3 cellular contexts compared by ENCODE assay signal in the genomic region with DNA sequence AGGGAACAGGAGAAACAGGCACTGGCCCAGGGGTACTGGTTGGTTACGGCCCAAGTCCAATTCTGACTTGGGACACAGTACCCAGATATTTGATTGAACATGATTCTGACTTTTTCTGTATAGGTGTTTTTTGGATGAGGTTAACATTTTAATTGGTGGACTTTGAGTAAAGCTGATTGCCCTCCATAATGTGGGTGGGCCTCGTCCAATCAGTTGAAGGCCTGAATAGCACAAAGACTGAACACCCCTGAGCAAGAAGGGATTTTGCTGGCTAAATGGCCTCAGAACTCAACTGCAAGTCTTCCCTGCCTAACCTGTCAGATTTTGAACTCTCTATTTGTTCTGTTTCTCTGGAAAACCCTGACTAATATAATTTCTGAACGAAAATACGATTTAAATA.
A peak's percentile ranks its signal among the peaks of the same experiment; 100 is the strongest.
TF ChIP-seq lines count a peak whose summit lies in the region.

No MANE protein-coding gene starts in this region.

TF ChIP-seq in HEK293, 187 proteins besides CTCF, POLR2A, EP300 and RAD21 (continued from another document):
- TF ChIP-seq ZNF704 (tag by site-specific recombination; IDR thresholded peaks at IDR 0.05), result no peak

TF ChIP-seq in K562, 482 proteins besides CTCF, POLR2A, EP300 and RAD21 (continued from another document):
- no peak for TF ChIP-seq ZNF184 (CRISPR knock-in tag; IDR thresholded peaks at IDR 0.05)
- TF ChIP-seq RBM25 (IDR thresholded peaks at IDR 0.05; ENCODE audit: low read depth, low read length, severe bottlenecking), result peak; percentile 64
- no peak for TF ChIP-seq ZNF175 (CRISPR knock-in tag; IDR thresholded peaks at IDR 0.05; ENCODE audit: low read depth)
- TF ChIP-seq CXXC5 (CRISPR knock-in tag; IDR thresholded peaks at IDR 0.05), result no peak
- TF ChIP-seq ZNF280B (CRISPR knock-in tag; IDR thresholded peaks at IDR 0.05), result no peak
- TF ChIP-seq SMC3 (conservative IDR thresholded peaks at IDR 0.05; ENCODE audit: insufficient read depth, low read depth, low read length), result no peak
- TF ChIP-seq ZNF316 (IDR thresholded peaks at IDR 0.05), result no peak
- TF ChIP-seq NFATC3 (IDR thresholded peaks at IDR 0.05), result no peak
- TF ChIP-seq ZNF134 (CRISPR knock-in tag; conservative IDR thresholded peaks at IDR 0.05), result peak; percentile 95
- TF ChIP-seq TOE1 (IDR thresholded peaks at IDR 0.05; ENCODE audit: borderline replicate concordance), result no peak
- no peak for TF ChIP-seq TOE1 (CRISPR knock-in tag; IDR thresholded peaks at IDR 0.05; ENCODE audit: borderline replicate concordance, low read depth)
TF ChIP-seq in K562: peak in this region for 2.

TF ChIP-seq in H1, 55 proteins besides CTCF, POLR2A, EP300 and RAD21:
- no peak for TF ChIP-seq SP4 (IDR thresholded peaks at IDR 0.05; ENCODE audit: low read length)
- TF ChIP-seq KDM1A (IDR thresholded peaks at IDR 0.05; ENCODE audit: borderline replicate concordance, low read length), result 0 out of 2 replicates have a peak, but pooled peaks have one; percentile 32
